4 cellular contexts compared by ENCODE assay signal in genomic region chr6:2213082-2213481, GRCh38.
"Had no signal": no experiment of that assay in that cellular context is flagged by ENCODE, and none has a peak within 500 bp of the region (broad histone marks: within the 10 kb centered on the region; RNA-seq: fewer than 3 reads in every experiment).

No MANE protein-coding gene starts in this region.

- DNase-seq: H9, HCEC 1CT, KBM-7 had no signal

- H3K4me3 ChIP-seq: GM23338 had no signal
